25 cellular contexts compared by ENCODE assay signal in genomic region chr5:165405340-165405739, GRCh38.
DNase-seq lines count a peak whose midpoint lies in the region; ATAC-seq and TF ChIP-seq lines count a peak whose summit lies in the region.
"Had no signal": no experiment of that assay in that cellular context is flagged by ENCODE, and none has a peak within 500 bp of the region (broad histone marks: within the 10 kb centered on the region; RNA-seq: fewer than 3 reads in every experiment).

No MANE protein-coding gene starts in this region.

- no peak for TF ChIP-seq CTCF in GM23338 (conservative IDR thresholded peaks at IDR 0.05; ENCODE audit: low read depth in 2 of 2)

- H3K9ac ChIP-seq in neuronal stem cell (ENCODE audit: low read depth, low read length, poor library complexity), result no peak overlapping the region
- H3K9ac ChIP-seq: GM23248 had no signal

- ATAC-seq in GM23338 (no peak), GM21529 (IDR thresholded peaks at IDR 0.05; ENCODE audit: unreplicated experiment) (no peak)
- ATAC-seq: PC-3, T-cell had no signal

- no peak overlapping the region for H4K91ac ChIP-seq in neuronal stem cell (ENCODE audit: low read depth, low read length, poor library complexity)

- no peak overlapping the region for H3K4me3 Mint-ChIP-seq in GM23338
- H3K4me3 Mint-ChIP-seq: CD8-positive, alpha-beta memory T cell; H9; T-cell had no signal

- H3K36me3 ChIP-seq in ACC112 (ENCODE audit: insufficient read depth, low read length) (no peaks in the 10 kb centered on the region), GM23338 (ENCODE audit: insufficient read depth) (no peaks in the 10 kb centered on the region; the same call in none of the 2 replicates), neuronal stem cell (replicated peaks in 1 of 2; ENCODE audit: control insufficient read depth in 2 of 2, insufficient read depth in 2 of 2, low read length in 2 of 2) (no peaks in the 10 kb centered on the region)

- H3K27me3 Mint-ChIP-seq in GM23338 (ENCODE audit: insufficient read depth, low read depth, poor library complexity), result no peaks in the 10 kb centered on the region
- H3K27me3 Mint-ChIP-seq: CD8-positive, alpha-beta memory T cell; T-cell had no signal

- H3K4me1 Mint-ChIP-seq in GM23338, result peaks cover 9% of the 10 kb centered on the region; the same call in 2 of the 3 replicates
- H3K4me1 Mint-ChIP-seq: CD8-positive, alpha-beta memory T cell; T-cell had no signal

- H3K4me1 ChIP-seq in ACC112 (ENCODE audit: control insufficient read depth, insufficient read depth, low read length, unreplicated experiment) (no peaks in the 10 kb centered on the region), GM23338 (ENCODE audit: insufficient read depth) (peaks cover 6% of the 10 kb centered on the region; the same call in 1 of the 2 replicates), neuronal stem cell (ENCODE audit: control insufficient read depth in 2 of 2, insufficient read depth in 1 of 2, low read depth in 1 of 2, low read length in 2 of 2) (no peaks in the 10 kb centered on the region)

- no peaks in the 10 kb centered on the region for H3K79me1 ChIP-seq in neuronal stem cell (ENCODE audit: low read depth, low read length)

- H2BK15ac ChIP-seq in neuronal stem cell (ENCODE audit: low read length), result no peak overlapping the region

- no peak overlapping the region for H3K27ac ChIP-seq in ACC112 (ENCODE audit: low read depth, low read length)
- H3K27ac ChIP-seq in GM23338 (ENCODE audit: low read depth), result no peak overlapping the region
- H3K27ac ChIP-seq in neuronal stem cell (replicated peaks; ENCODE audit: low read length), result no peak overlapping the region
- H3K27ac ChIP-seq: GM23248 had no signal

- H2BK12ac ChIP-seq in neuronal stem cell (ENCODE audit: low read length), result no peak overlapping the region

- no peak overlapping the region for H3K4ac ChIP-seq in neuronal stem cell (ENCODE audit: low read length)

- H3K79me2 ChIP-seq in ACC112 (ENCODE audit: control insufficient read depth, insufficient read depth, low read length, unreplicated experiment), result no peaks in the 10 kb centered on the region
- H3K79me2 ChIP-seq in GM23338 (replicated peaks; ENCODE audit: insufficient read depth), result no peaks in the 10 kb centered on the region

- H3K4me2 ChIP-seq in GM23338 (no peak overlapping the region), neuronal stem cell (ENCODE audit: insufficient read depth, low read length, poor library complexity, severe bottlenecking) (no peak overlapping the region)

- WGBS in neuronal stem cell (ENCODE audit: extremely low coverage in 2 of 2, insufficient read length in 2 of 2, insufficient replicate concordance in 1 of 2), 2 donors, result no CpG with 5 or more reads among the region's 1 CpG

- peak overlapping the region; percentile 16; the same call in 1 of the 2 replicates for H3K27ac Mint-ChIP-seq in GM23338
- H3K27ac Mint-ChIP-seq: CD8-positive, alpha-beta memory T cell; H9; T-cell had no signal

- H3K14ac ChIP-seq in neuronal stem cell (ENCODE audit: low read length), result no peak overlapping the region

- no peak overlapping the region for H3K18ac ChIP-seq in neuronal stem cell (ENCODE audit: low read length)

- peaks cover 0 to 2% of the 10 kb centered on the region in 2 donors for H3K9me3 ChIP-seq in neuronal stem cell (replicated peaks in 1 of 2; ENCODE audit: control insufficient read depth in 2 of 2, insufficient read depth in 1 of 2, low read depth in 1 of 2, low read length in 2 of 2)

- no peak overlapping the region for H2BK5ac ChIP-seq in neuronal stem cell (ENCODE audit: low read length)

- no peak overlapping the region for H2AK5ac ChIP-seq in neuronal stem cell (ENCODE audit: low read depth, low read length)

- no peaks in the 10 kb centered on the region for H3K9me2 ChIP-seq in GM23338 (ENCODE audit: insufficient read depth)

- DNase-seq in GM23338 (ENCODE audit: low spot score) (no peak), MV-4-11 (lab: John Stamatoyannopoulos, UW) (peak; percentile 47), fibroblast of gingiva (ENCODE audit: low read depth) (peak; percentile 51), mesenteric fat pad (ENCODE audit: low spot score) (no peak), neuronal stem cell (ENCODE audit: low spot score) (no peak)
- DNase-seq in effector CD8-positive, alpha-beta T cell (lab: John Stamatoyannopoulos, UW), result no peak
- DNase-seq: C1 segment of cervical spinal cord; CD8-positive, alpha-beta memory T cell; DMS 273 treated with DMSO at 0.1 percent for 48 hours; DMS79 treated with DMSO at 0.1 percent for 48 hours; GM23248; H9; KBM-7; NCI-H1092; NCI-H1436; NCI-H187; NCI-H2081 treated with DMSO at 0.1 percent for 48 hours; NCI-H2171; NCI-H226; NCI-H510A; NCI-H69; PC-3; T-cell had no signal

- H3K4me3 ChIP-seq in ACC112 (ENCODE audit: low read depth, low read length), result no peak overlapping the region
- H3K4me3 ChIP-seq in GM23338, result no peak overlapping the region
- no peak overlapping the region for H3K4me3 ChIP-seq in neuronal stem cell (ENCODE audit: low read length in 2 of 2)
- H3K4me3 ChIP-seq: GM23248 had no signal

- peak overlapping the region; percentile 21 for H2AFZ ChIP-seq in ACC112 (ENCODE audit: low read length, unreplicated experiment)
- no peak overlapping the region for H2AFZ ChIP-seq in GM23338
- no peak overlapping the region for H2AFZ ChIP-seq in neuronal stem cell (ENCODE audit: low read length)
- H2AFZ ChIP-seq: GM23248 had no signal

- no peak overlapping the region for H3K23ac ChIP-seq in neuronal stem cell (ENCODE audit: low read depth, low read length, poor library complexity)

- no peaks in the 10 kb centered on the region for H4K20me1 ChIP-seq in GM23338 (replicated peaks; ENCODE audit: insufficient read depth)

- H3K9me3 Mint-ChIP-seq in GM23338, result peaks cover 35% of the 10 kb centered on the region

- no peaks in the 10 kb centered on the region for H3K27me3 ChIP-seq in ACC112 (ENCODE audit: insufficient read depth, low read length)
- H3K27me3 ChIP-seq in GM23338 (ENCODE audit: insufficient read depth), result no peaks in the 10 kb centered on the region
- H3K27me3 ChIP-seq in neuronal stem cell (ENCODE audit: control insufficient read depth in 3 of 3, insufficient read depth in 3 of 3, low read depth in 1 of 3, low read length in 3 of 3), result no peaks in the 10 kb centered on the region

- peaks cover 32% of the 10 kb centered on the region for H3K36me3 Mint-ChIP-seq in GM23338 (ENCODE audit: low read depth)
- H3K36me3 Mint-ChIP-seq: CD8-positive, alpha-beta memory T cell; T-cell had no signal

- no peak overlapping the region for H2BK120ac ChIP-seq in neuronal stem cell (ENCODE audit: low read depth, low read length)

- no peak overlapping the region for H4K8ac ChIP-seq in neuronal stem cell (ENCODE audit: low read depth, low read length)

- H3F3A ChIP-seq in GM23338 (replicated peaks; ENCODE audit: low read depth), result no peaks in the 10 kb centered on the region

TF ChIP-seq in GM23338, 12 proteins besides CTCF, POLR2A, EP300 and RAD21 (continues in another document):
- TF ChIP-seq CREB1 (CRISPR knock-in tag; IDR thresholded peaks at IDR 0.05; ENCODE audit: low read depth), result no peak
- TF ChIP-seq EZH2 (IDR thresholded peaks at IDR 0.05; ENCODE audit: low read depth, unreplicated experiment), result no peak
- TF ChIP-seq ETS1 (IDR thresholded peaks at IDR 0.05), result no peak

Comparison
In these comparisons a context has a peak if more than half of its experiments do, and no peak if none do; other contexts are left out.
1. DNase-seq: peak in MV-4-11 (single experiment) and fibroblast of gingiva (single experiment); none in GM23338 (single experiment), effector CD8-positive, alpha-beta T cell (single experiment), mesenteric fat pad (single experiment) and neuronal stem cell (single experiment).